Comparison of ENCODE assay signal across 8 cellular contexts in the genomic region with DNA sequence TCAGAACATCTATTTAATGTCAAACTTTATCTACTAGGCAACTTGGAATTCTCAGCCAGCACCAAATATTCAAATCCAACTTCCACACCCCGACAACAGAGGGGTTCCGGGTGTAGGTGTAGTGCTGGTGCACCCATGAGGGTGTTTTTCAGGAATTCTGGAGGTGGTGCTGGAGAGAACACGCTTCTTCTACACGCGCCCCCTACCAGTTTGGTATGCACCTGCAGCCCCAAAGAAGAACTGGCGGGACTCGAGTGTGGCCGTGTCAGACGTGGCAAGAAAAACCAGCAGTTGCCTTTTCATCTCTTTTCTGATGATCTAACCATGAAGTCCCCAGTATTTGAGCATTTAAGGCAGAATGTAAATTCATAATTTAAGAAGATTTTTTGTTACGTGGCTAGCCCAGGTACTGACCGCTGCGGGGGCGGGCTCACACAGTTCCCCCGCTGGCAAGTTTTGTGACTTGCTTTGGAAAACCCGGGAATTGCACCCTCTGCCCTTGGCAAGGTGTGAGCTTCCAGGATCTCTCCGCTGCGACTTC. TPM values are rescaled to one million over a fixed set of nuclear protein-coding genes. Genes with fewer than 3 reads are reported as not detected.
DNase-seq lines count a peak whose midpoint lies in the region; ATAC-seq and TF ChIP-seq lines count a peak whose summit lies in the region.

No MANE protein-coding gene starts in this region.

- H3K27ac ChIP-seq in C4-2B = peak overlapping the region; percentile 64

- peaks cover 15% of the 10 kb centered on the region for H3K4me1 ChIP-seq in mononuclear cell (ENCODE audit: insufficient read depth, low read length)

- no peaks in the 10 kb centered on the region for H3K9me3 Mint-ChIP-seq in endothelial cell (ENCODE audit: unreplicated experiment)
- H3K9me3 Mint-ChIP-seq in stimulated activated naive B cell treated with anti-CD40 and anti-IgM and Interleukin-4, amounts not matched to agents 10 μg/mL and 1 μg/mL and 100 μg/mL, for 72 hours = no peaks in the 10 kb centered on the region

- peaks cover 67% of the 10 kb centered on the region for H3K27me3 ChIP-seq in mononuclear cell (ENCODE audit: insufficient read depth, low read length)

- DNase-seq in HK-2 (ENCODE audit: unreplicated experiment) (peak; percentile 71), NCI-H774 (lab: John Stamatoyannopoulos, UW) (peak; percentile 48), endothelial cell (ENCODE audit: low spot score) (peak; percentile 74)
- peak; percentile 67 for DNase-seq in activated CD8-positive, alpha-beta memory T cell treated with anti-CD3 and anti-CD28 coated beads for 24 hours
- DNase-seq in stimulated activated naive B cell treated with anti-CD40 and anti-IgM and Interleukin-4, amounts not matched to agents 10 μg/mL and 1 μg/mL and 100 μg/mL, for 72 hours = peak; percentile 28

- H3K27ac Mint-ChIP-seq in endothelial cell (ENCODE audit: unreplicated experiment) = no peak overlapping the region
- no peak overlapping the region for H3K27ac Mint-ChIP-seq in stimulated activated naive B cell treated with anti-CD40 and anti-IgM and Interleukin-4, amounts not matched to agents 10 μg/mL and 1 μg/mL and 100 μg/mL, for 72 hours

- H3K4me3 ChIP-seq in mononuclear cell (ENCODE audit: low read length) = peak overlapping the region; percentile 48

- peaks cover 3% of the 10 kb centered on the region for H3K4me1 Mint-ChIP-seq in endothelial cell (ENCODE audit: unreplicated experiment)
- peaks cover 0 to 6% of the 10 kb centered on the region in 2 donors for H3K4me1 Mint-ChIP-seq in stimulated activated naive B cell treated with anti-CD40 and anti-IgM and Interleukin-4, amounts not matched to agents 10 μg/mL and 1 μg/mL and 100 μg/mL, for 72 hours

- peak; percentile 87 for TF ChIP-seq CTCF in C4-2B (conservative IDR thresholded peaks at IDR 0.05)
- TF ChIP-seq CTCF in endothelial cell (IDR thresholded peaks at IDR 0.05; ENCODE audit: unreplicated experiment) = peak; percentile 64

- no peaks in the 10 kb centered on the region for H3K9me3 ChIP-seq in mononuclear cell (ENCODE audit: low read depth, low read length)

- peaks cover 7% of the 10 kb centered on the region for H3K27me3 Mint-ChIP-seq in endothelial cell (ENCODE audit: unreplicated experiment)
- H3K27me3 Mint-ChIP-seq in stimulated activated naive B cell treated with anti-CD40 and anti-IgM and Interleukin-4, amounts not matched to agents 10 μg/mL and 1 μg/mL and 100 μg/mL, for 72 hours = peaks cover 38 to 49% of the 10 kb centered on the region in 2 donors

- H3K4me3 Mint-ChIP-seq in endothelial cell (ENCODE audit: unreplicated experiment) = peak overlapping the region; percentile 94
- peak overlapping the region; percentile 79 for H3K4me3 Mint-ChIP-seq in stimulated activated naive B cell treated with anti-CD40 and anti-IgM and Interleukin-4, amounts not matched to agents 10 μg/mL and 1 μg/mL and 100 μg/mL, for 72 hours

- H3K36me3 Mint-ChIP-seq in endothelial cell (ENCODE audit: low read depth, unreplicated experiment) = no peaks in the 10 kb centered on the region
- H3K36me3 Mint-ChIP-seq in stimulated activated naive B cell treated with anti-CD40 and anti-IgM and Interleukin-4, amounts not matched to agents 10 μg/mL and 1 μg/mL and 100 μg/mL, for 72 hours = no peaks in the 10 kb centered on the region

- peak; percentile 77 for ATAC-seq in GM19438 (IDR thresholded peaks at IDR 0.05; ENCODE audit: low read depth, unreplicated experiment)
- peak; percentile 75 to 79 for ATAC-seq in stimulated activated naive B cell treated with anti-CD40 and anti-IgM and Interleukin-4, amounts not matched to agents 10 μg/mL and 1 μg/mL and 100 μg/mL, for 72 hours (replicated peaks)

RNA-seq across cellular contexts. Expression of gene TLCD4, which starts 0.4 kb away (rescaled TPM):
- total RNA-seq in endothelial cell (ENCODE audit: unreplicated experiment) (0.41 TPM), mononuclear cell (0.21 TPM)

RNA-seq across cellular contexts. Expression of gene ALG14, which starts 44.0 kb away (rescaled TPM):
- total RNA-seq in endothelial cell (ENCODE audit: unreplicated experiment) (2.2 TPM), mononuclear cell (0.21 TPM)

Comparison
In these comparisons a context has a peak if more than half of its experiments do, and no peak if none do; other contexts are left out.
1. Peak in every context shown above with its lines: DNase-seq, ATAC-seq, H3K4me3 ChIP-seq and H3K27ac ChIP-seq.